Comparison of ENCODE assay signal across 13 cellular contexts in genomic region chr16:17544785-17545184, GRCh38.
DNase-seq lines count a peak whose midpoint lies in the region; ATAC-seq and TF ChIP-seq lines count a peak whose summit lies in the region.
"Had no signal": no experiment of that assay in that cellular context is flagged by ENCODE, and none has a peak within 500 bp of the region (broad histone marks: within the 10 kb centered on the region; RNA-seq: fewer than 3 reads in every experiment).

No MANE protein-coding gene starts in this region.

- no peak for ATAC-seq in activated CD8-positive, alpha-beta T cell treated with anti-CD3 and anti-CD28 coated beads for 36 hours
- ATAC-seq in activated CD8-positive, alpha-beta T cell treated with anti-CD3 and anti-CD28 coated beads, Interleukin-2, amount 10 ng/mL, durations not matched to agents 7 days and 5 days: no peak
- no peak for ATAC-seq in upper lobe of left lung (ENCODE audit: low FRiP score in 2 of 2)
- ATAC-seq in HG02642 (IDR thresholded peaks at IDR 0.05; ENCODE audit: poor library complexity, unreplicated experiment): no peak

- peak; percentile 51 for TF ChIP-seq CTCF in activated CD8-positive, alpha-beta T cell treated with anti-CD3 and anti-CD28 coated beads for 36 hours (IDR thresholded peaks at IDR 0.05)
- TF ChIP-seq CTCF in HFF-Myc (IDR thresholded peaks at IDR 0.05; ENCODE audit: low read depth, low read length, missing control alignments) (peak; percentile 46), osteocyte (IDR thresholded peaks at IDR 0.05) (peak; percentile 13), upper lobe of left lung (IDR thresholded peaks at IDR 0.05) (no peak)

- WGBS in upper lobe of left lung, 2 donors: 70 to 76% methylated on average over 3 of the region's 3 CpGs

- POLR2A ChIA-PET in activated CD8-positive, alpha-beta T cell treated with anti-CD3 and anti-CD28 coated beads for 36 hours (lab: Charles Lee): no interaction called here
- POLR2A ChIA-PET in activated CD8-positive, alpha-beta T cell treated with anti-CD3 and anti-CD28 coated beads, Interleukin-2, amount 10 ng/mL, durations not matched to agents 7 days and 5 days (lab: Charles Lee): no interaction called here
- POLR2A ChIA-PET in activated CD4-positive, alpha-beta memory T cell treated with anti-CD3 and anti-CD28 coated beads, Interleukin-2, amount 10 ng/mL, durations not matched to agents 7 days and 5 days (lab: Charles Lee): no interaction called here

- no peak overlapping the region for H3K27ac Mint-ChIP-seq in activated CD8-positive, alpha-beta T cell treated with anti-CD3 and anti-CD28 coated beads for 36 hours
- H3K27ac Mint-ChIP-seq in activated CD8-positive, alpha-beta T cell treated with anti-CD3 and anti-CD28 coated beads, Interleukin-2, amount 10 ng/mL, durations not matched to agents 7 days and 5 days: no peak overlapping the region
- no peak overlapping the region for H3K27ac Mint-ChIP-seq in activated CD4-positive, alpha-beta memory T cell treated with anti-CD3 and anti-CD28 coated beads, Interleukin-2, amount 10 ng/mL, durations not matched to agents 7 days and 5 days
- no peak overlapping the region for H3K27ac Mint-ChIP-seq in osteocyte (ENCODE audit: unreplicated experiment)

- DNase-seq in activated CD8-positive, alpha-beta T cell treated with anti-CD3 and anti-CD28 coated beads for 36 hours: peak; percentile 50
- DNase-seq in activated CD8-positive, alpha-beta T cell treated with anti-CD3 and anti-CD28 coated beads, Interleukin-2, amount 10 ng/mL, durations not matched to agents 7 days and 5 days: no peak
- no peak for DNase-seq in HFF-Myc (ENCODE audit: extremely low read depth, low read depth)
- peak; percentile 19 for DNase-seq in activated CD4-positive, alpha-beta memory T cell treated with anti-CD3 and anti-CD28 coated beads, Interleukin-2, amount 10 ng/mL, durations not matched to agents 7 days and 5 days
- DNase-seq in osteocyte (ENCODE audit: extremely low spot score, unreplicated experiment): no peak
- no peak for DNase-seq in upper lobe of left lung
- no peak for DNase-seq in EL
- DNase-seq: AML-193; effector CD4-positive, alpha-beta T cell; GOT3; NCI-H2107; occipital lobe had no signal

- no peaks in the 10 kb centered on the region for H3K36me3 ChIP-seq in upper lobe of left lung

- no peak for TF ChIP-seq POLR2A in upper lobe of left lung (IDR thresholded peaks at IDR 0.05)

- no peaks in the 10 kb centered on the region for H3K9me3 ChIP-seq in upper lobe of left lung

- intact Hi-C loops in activated CD8-positive, alpha-beta T cell treated with anti-CD3 and anti-CD28 coated beads for 36 hours (cut with micrococcal nuclease): no loop called here

- H3K36me3 Mint-ChIP-seq in activated CD8-positive, alpha-beta T cell treated with anti-CD3 and anti-CD28 coated beads for 36 hours (ENCODE audit: low read depth): no peaks in the 10 kb centered on the region
- H3K36me3 Mint-ChIP-seq in activated CD8-positive, alpha-beta T cell treated with anti-CD3 and anti-CD28 coated beads, Interleukin-2, amount 10 ng/mL, durations not matched to agents 7 days and 5 days (ENCODE audit: low read depth): no peaks in the 10 kb centered on the region
- no peaks in the 10 kb centered on the region for H3K36me3 Mint-ChIP-seq in activated CD4-positive, alpha-beta memory T cell treated with anti-CD3 and anti-CD28 coated beads, Interleukin-2, amount 10 ng/mL, durations not matched to agents 7 days and 5 days (ENCODE audit: low read depth)
- H3K36me3 Mint-ChIP-seq in osteocyte (ENCODE audit: unreplicated experiment): no peaks in the 10 kb centered on the region

- no peaks in the 10 kb centered on the region for H3K27me3 ChIP-seq in upper lobe of left lung

- no peaks in the 10 kb centered on the region for H3K4me1 ChIP-seq in upper lobe of left lung

- H3K27me3 Mint-ChIP-seq in activated CD8-positive, alpha-beta T cell treated with anti-CD3 and anti-CD28 coated beads for 36 hours: no peaks in the 10 kb centered on the region
- peaks cover 8% of the 10 kb centered on the region for H3K27me3 Mint-ChIP-seq in activated CD8-positive, alpha-beta T cell treated with anti-CD3 and anti-CD28 coated beads, Interleukin-2, amount 10 ng/mL, durations not matched to agents 7 days and 5 days (ENCODE audit: low read depth)
- H3K27me3 Mint-ChIP-seq in activated CD4-positive, alpha-beta memory T cell treated with anti-CD3 and anti-CD28 coated beads, Interleukin-2, amount 10 ng/mL, durations not matched to agents 7 days and 5 days: no peaks in the 10 kb centered on the region
- no peaks in the 10 kb centered on the region for H3K27me3 Mint-ChIP-seq in osteocyte (ENCODE audit: unreplicated experiment)

- peaks cover 1% of the 10 kb centered on the region for H3K9me3 Mint-ChIP-seq in activated CD8-positive, alpha-beta T cell treated with anti-CD3 and anti-CD28 coated beads for 36 hours
- H3K9me3 Mint-ChIP-seq in activated CD8-positive, alpha-beta T cell treated with anti-CD3 and anti-CD28 coated beads, Interleukin-2, amount 10 ng/mL, durations not matched to agents 7 days and 5 days (ENCODE audit: insufficient read depth): no peaks in the 10 kb centered on the region
- H3K9me3 Mint-ChIP-seq in activated CD4-positive, alpha-beta memory T cell treated with anti-CD3 and anti-CD28 coated beads, Interleukin-2, amount 10 ng/mL, durations not matched to agents 7 days and 5 days: no peaks in the 10 kb centered on the region
- peaks cover 11% of the 10 kb centered on the region for H3K9me3 Mint-ChIP-seq in osteocyte (ENCODE audit: unreplicated experiment)

- no peaks in the 10 kb centered on the region for H3K4me1 Mint-ChIP-seq in activated CD8-positive, alpha-beta T cell treated with anti-CD3 and anti-CD28 coated beads for 36 hours (ENCODE audit: low read depth)
- no peaks in the 10 kb centered on the region for H3K4me1 Mint-ChIP-seq in activated CD8-positive, alpha-beta T cell treated with anti-CD3 and anti-CD28 coated beads, Interleukin-2, amount 10 ng/mL, durations not matched to agents 7 days and 5 days (ENCODE audit: low read depth)
- H3K4me1 Mint-ChIP-seq in activated CD4-positive, alpha-beta memory T cell treated with anti-CD3 and anti-CD28 coated beads, Interleukin-2, amount 10 ng/mL, durations not matched to agents 7 days and 5 days: no peaks in the 10 kb centered on the region
- H3K4me1 Mint-ChIP-seq in osteocyte (ENCODE audit: unreplicated experiment): no peaks in the 10 kb centered on the region

- H3K4me3 Mint-ChIP-seq in activated CD8-positive, alpha-beta T cell treated with anti-CD3 and anti-CD28 coated beads for 36 hours: no peak overlapping the region
- H3K4me3 Mint-ChIP-seq in activated CD8-positive, alpha-beta T cell treated with anti-CD3 and anti-CD28 coated beads, Interleukin-2, amount 10 ng/mL, durations not matched to agents 7 days and 5 days: no peak overlapping the region
- H3K4me3 Mint-ChIP-seq in activated CD4-positive, alpha-beta memory T cell treated with anti-CD3 and anti-CD28 coated beads, Interleukin-2, amount 10 ng/mL, durations not matched to agents 7 days and 5 days: no peak overlapping the region
- no peak overlapping the region for H3K4me3 Mint-ChIP-seq in osteocyte (ENCODE audit: unreplicated experiment)

- TF ChIP-seq EP300 in upper lobe of left lung (IDR thresholded peaks at IDR 0.05): no peak

- H3K27ac ChIP-seq in upper lobe of left lung: no peak overlapping the region

- H3K4me3 ChIP-seq in HFF-Myc (replicated peaks; ENCODE audit: low read depth, low read length): no peak overlapping the region
- no peak overlapping the region for H3K4me3 ChIP-seq in upper lobe of left lung

- CTCF ChIA-PET in activated CD8-positive, alpha-beta T cell treated with anti-CD3 and anti-CD28 coated beads for 36 hours (lab: Charles Lee): interaction anchor here (1.0 to 2.3 kb wide), 8 partner anchors 8 to 81 kb away, joined by 3 to 7 read pairs (median 4); no protein-coding TSS in a partner anchor
- CTCF ChIA-PET in activated CD8-positive, alpha-beta T cell treated with anti-CD3 and anti-CD28 coated beads, Interleukin-2, amount 10 ng/mL, durations not matched to agents 7 days and 5 days (lab: Charles Lee): interaction anchor here (0.9 to 1.2 kb wide), 2 partner anchors 11 to 34 kb away, joined by 3 to 4 read pairs; no protein-coding TSS in a partner anchor
- CTCF ChIA-PET in activated CD4-positive, alpha-beta memory T cell treated with anti-CD3 and anti-CD28 coated beads, Interleukin-2, amount 10 ng/mL, durations not matched to agents 7 days and 5 days (lab: Charles Lee): interaction anchor here (1.5 to 2.4 kb wide), 2 partner anchors 12 to 35 kb away, joined by 5 to 10 read pairs; no protein-coding TSS in a partner anchor

Comparison
In these comparisons a context has a peak if more than half of its experiments do, and no peak if none do; other contexts are left out.
1. DNase-seq: peak in activated CD8-positive, alpha-beta T cell treated with anti-CD3 and anti-CD28 coated beads for 36 hours (single experiment) and activated CD4-positive, alpha-beta memory T cell treated with anti-CD3 and anti-CD28 coated beads, Interleukin-2, amount 10 ng/mL, durations not matched to agents 7 days and 5 days (single experiment); none in activated CD8-positive, alpha-beta T cell treated with anti-CD3 and anti-CD28 coated beads, Interleukin-2, amount 10 ng/mL, durations not matched to agents 7 days and 5 days (single experiment), HFF-Myc (single experiment), osteocyte (single experiment), upper lobe of left lung (0 of 2) and EL (single experiment).
2. CTCF ChIP-seq: peak in activated CD8-positive, alpha-beta T cell treated with anti-CD3 and anti-CD28 coated beads for 36 hours (single experiment), HFF-Myc (single experiment) and osteocyte (single experiment); none in upper lobe of left lung (0 of 6).